Comparison of ENCODE assay signal across 22 cellular contexts in the genomic region with DNA sequence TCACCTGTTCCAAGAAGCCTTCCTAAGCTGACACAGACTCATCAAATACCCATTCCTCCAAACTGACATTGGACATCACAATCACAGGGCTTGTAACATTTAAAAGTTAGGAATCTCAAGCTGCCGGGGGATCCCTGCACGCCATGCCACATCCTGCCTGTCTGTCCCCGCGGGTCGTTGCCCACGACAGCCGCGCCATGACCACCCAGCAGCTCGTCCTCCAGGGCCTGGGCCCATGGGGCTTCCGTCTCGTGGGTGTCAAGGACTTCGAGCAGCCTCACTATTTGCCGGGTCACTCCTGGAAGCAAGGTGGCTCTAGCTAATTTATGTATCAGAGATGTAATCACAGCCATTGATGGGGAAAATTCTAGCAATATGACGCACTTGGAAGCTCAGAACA.
DNase-seq lines count a peak whose midpoint lies in the region; ATAC-seq, FAIRE-seq and TF ChIP-seq lines count a peak whose summit lies in the region.
"Had no signal": no experiment of that assay in that cellular context is flagged by ENCODE, and none has a peak within 500 bp of the region (broad histone marks: within the 10 kb centered on the region; RNA-seq: fewer than 3 reads in every experiment).

No MANE protein-coding gene starts in this region.

- H3K79me1 ChIP-seq in trophoblast cell (ENCODE audit: low read length): peaks cover 47% of the 10 kb centered on the region

- no peaks in the 10 kb centered on the region for H3K27me3 ChIP-seq in trophoblast cell (ENCODE audit: insufficient read depth, low read length)
- no peaks in the 10 kb centered on the region for H3K27me3 ChIP-seq in suprapubic skin
- H3K27me3 ChIP-seq: BLaER1 had no signal

- peak overlapping the region; percentile 2 for H3K27ac Mint-ChIP-seq in activated naive CD8-positive, alpha-beta T cell
- H3K27ac Mint-ChIP-seq in activated naive CD8-positive, alpha-beta T cell treated with anti-CD3 and anti-CD28 coated beads, Interleukin-2, amount 50 U/mL, for 24 hours: no peak overlapping the region
- H3K27ac Mint-ChIP-seq: CD14-positive monocyte, HFFc6 had no signal

- H4K91ac ChIP-seq in trophoblast cell (ENCODE audit: low read depth, low read length): peak overlapping the region; percentile 89

- peaks cover 17% of the 10 kb centered on the region for H3K36me3 Mint-ChIP-seq in activated naive CD8-positive, alpha-beta T cell
- peaks cover 26% of the 10 kb centered on the region for H3K36me3 Mint-ChIP-seq in activated naive CD8-positive, alpha-beta T cell treated with anti-CD3 and anti-CD28 coated beads, Interleukin-2, amount 50 U/mL, for 24 hours (ENCODE audit: low read depth)

- TF ChIP-seq CTCF in kidney (IDR thresholded peaks at IDR 0.05; ENCODE audit: borderline replicate concordance, extremely low read depth, insufficient read depth) (no peak), suprapubic skin (IDR thresholded peaks at IDR 0.05) (no peak)

- H3K4me1 ChIP-seq in kidney (ENCODE audit: control insufficient read depth in 1 of 2, insufficient read depth in 1 of 2, low read depth in 1 of 2, low read length in 2 of 2) (peaks cover 11 to 14% of the 10 kb centered on the region in 2 donors), trophoblast cell (ENCODE audit: control insufficient read depth in 1 of 2, insufficient read depth in 2 of 2, low read length in 2 of 2) (peaks cover 31 to 38% of the 10 kb centered on the region in 2 experiments), suprapubic skin (peaks cover 21% of the 10 kb centered on the region)

- H3K4me3 ChIP-seq in kidney (ENCODE audit: low read length in 2 of 2) (no peak overlapping the region), trophoblast cell (ENCODE audit: low read depth, low read length) (no peak overlapping the region), suprapubic skin (no peak overlapping the region)
- H3K4me3 ChIP-seq: A549, BLaER1, GM12878 had no signal

- no peaks in the 10 kb centered on the region for H3K27me3 Mint-ChIP-seq in activated naive CD8-positive, alpha-beta T cell
- H3K27me3 Mint-ChIP-seq in activated naive CD8-positive, alpha-beta T cell treated with anti-CD3 and anti-CD28 coated beads, Interleukin-2, amount 50 U/mL, for 24 hours: no peaks in the 10 kb centered on the region
- H3K27me3 Mint-ChIP-seq: CD4-positive, alpha-beta memory T cell; IgD-negative memory B cell had no signal

- H3K4me1 Mint-ChIP-seq in activated naive CD8-positive, alpha-beta T cell (ENCODE audit: low read depth): peaks cover 26% of the 10 kb centered on the region
- H3K4me1 Mint-ChIP-seq in activated naive CD8-positive, alpha-beta T cell treated with anti-CD3 and anti-CD28 coated beads, Interleukin-2, amount 50 U/mL, for 24 hours: peaks cover 25% of the 10 kb centered on the region

- H2BK120ac ChIP-seq in trophoblast cell (ENCODE audit: insufficient read depth, low read length, poor library complexity): peak overlapping the region; percentile 57

- DNase-seq in activated naive CD8-positive, alpha-beta T cell treated with anti-CD3 and anti-CD28 coated beads, Interleukin-2, amount 50 U/mL, for 24 hours: no peak
- DNase-seq in kidney (peak; percentile 46), trophoblast cell (no peak), suprapubic skin (ENCODE audit: low spot score in 2 of 2) (no peak), GF-D8 (lab: John Stamatoyannopoulos, UW) (no peak)
- DNase-seq: AML-193; Calu3; CD4-positive, alpha-beta memory T cell; DMS79 treated with DMSO at 0.1 percent for 48 hours; GOT3; H7; HFFc6 had no signal

- H3K14ac ChIP-seq in trophoblast cell (ENCODE audit: low read length): peak overlapping the region; percentile 71

- H3K4me2 ChIP-seq in trophoblast cell (ENCODE audit: low read length): no peak overlapping the region
- H3K4me2 ChIP-seq: A549, BLaER1 had no signal

- peak overlapping the region; percentile 28 for H3K18ac ChIP-seq in trophoblast cell (ENCODE audit: low read length)

- WGBS in trophoblast cell (ENCODE audit: extremely low coverage, insufficient coverage, insufficient read length): no CpG with 5 or more reads among the region's 14 CpGs
- WGBS in suprapubic skin: 95% methylated on average over 8 of the region's 14 CpGs

- H3K27ac ChIP-seq in kidney (ENCODE audit: low read depth in 2 of 2, low read length in 2 of 2): no peak overlapping the region
- H3K27ac ChIP-seq in trophoblast cell (ENCODE audit: low read depth, low read length): peak overlapping the region; percentile 29
- H3K27ac ChIP-seq in suprapubic skin: no peak overlapping the region
- H3K27ac ChIP-seq: 22Rv1, A549, BLaER1 had no signal

- H3K9me3 ChIP-seq in kidney (ENCODE audit: control insufficient read depth in 1 of 2, low read length in 2 of 2) (no peaks in the 10 kb centered on the region), trophoblast cell (ENCODE audit: insufficient read depth, low read depth, low read length) (peaks cover 2% of the 10 kb centered on the region), suprapubic skin (no peaks in the 10 kb centered on the region)

- H4K8ac ChIP-seq in trophoblast cell (ENCODE audit: low read depth, low read length): peak overlapping the region; percentile 55

- H3K23ac ChIP-seq in trophoblast cell (ENCODE audit: low read length): no peak overlapping the region

- H3K4ac ChIP-seq in trophoblast cell (ENCODE audit: low read depth, low read length): peak overlapping the region; percentile 51

- H2AFZ ChIP-seq in trophoblast cell (ENCODE audit: insufficient read depth, low read length, poor library complexity): no peak overlapping the region

- H3K79me2 ChIP-seq in trophoblast cell (ENCODE audit: control insufficient read depth, insufficient read depth, low read length, poor library complexity): peaks cover 6% of the 10 kb centered on the region

- H3K9me3 Mint-ChIP-seq in activated naive CD8-positive, alpha-beta T cell (ENCODE audit: low read depth): peaks cover 6% of the 10 kb centered on the region
- H3K9me3 Mint-ChIP-seq in activated naive CD8-positive, alpha-beta T cell treated with anti-CD3 and anti-CD28 coated beads, Interleukin-2, amount 50 U/mL, for 24 hours: peaks cover 7% of the 10 kb centered on the region
- H3K9me3 Mint-ChIP-seq: CD4-positive, alpha-beta memory T cell; HFFc6 had no signal

- ATAC-seq in activated naive CD8-positive, alpha-beta T cell treated with anti-CD3 and anti-CD28 coated beads, Interleukin-2, amount 50 U/mL, for 24 hours: no peak
- no peak for ATAC-seq in HG03175 (IDR thresholded peaks at IDR 0.05; ENCODE audit: unreplicated experiment)
- ATAC-seq: A549, GM12878, HCT116 had no signal

- H3K9ac ChIP-seq in kidney (ENCODE audit: low read length in 2 of 2) (no peak overlapping the region), trophoblast cell (ENCODE audit: low read length) (no peak overlapping the region)
- H3K9ac ChIP-seq: BLaER1 had no signal

- no peak for FAIRE-seq in kidney (lab: Jason Lieb, UNC)
- FAIRE-seq: A549, GM12878, HTR-8/SVneo had no signal

- no peak overlapping the region for H3K4me3 Mint-ChIP-seq in activated naive CD8-positive, alpha-beta T cell
- no peak overlapping the region for H3K4me3 Mint-ChIP-seq in activated naive CD8-positive, alpha-beta T cell treated with anti-CD3 and anti-CD28 coated beads, Interleukin-2, amount 50 U/mL, for 24 hours
- H3K4me3 Mint-ChIP-seq: CD14-positive monocyte; CD4-positive, alpha-beta memory T cell; HFFc6 had no signal

- no peak for TF ChIP-seq POLR2A in suprapubic skin (IDR thresholded peaks at IDR 0.05)

- no peak overlapping the region for H4K12ac ChIP-seq in trophoblast cell (ENCODE audit: low read depth, low read length)

- intact Hi-C loops in kidney (cut with DNase I): no loop called here

- peak overlapping the region; percentile 99 for H2BK12ac ChIP-seq in trophoblast cell (ENCODE audit: low read length)

- H2BK5ac ChIP-seq in trophoblast cell (ENCODE audit: low read depth, low read length, poor library complexity): peak overlapping the region; percentile 29

- TF ChIP-seq EP300 in suprapubic skin (IDR thresholded peaks at IDR 0.05): no peak

- H2AK5ac ChIP-seq in trophoblast cell (ENCODE audit: low read length): peak overlapping the region; percentile 100

- H3K36me3 ChIP-seq in kidney (ENCODE audit: control insufficient read depth in 1 of 2, insufficient read depth in 2 of 2, low read length in 2 of 2): no peaks in the 10 kb centered on the region
- no peaks in the 10 kb centered on the region for H3K36me3 ChIP-seq in trophoblast cell (ENCODE audit: control insufficient read depth in 1 of 2, insufficient read depth in 2 of 2, low read length in 2 of 2)
- no peaks in the 10 kb centered on the region for H3K36me3 ChIP-seq in suprapubic skin
- H3K36me3 ChIP-seq: BLaER1 had no signal
